Comparison of ENCODE assay signal across 23 cellular contexts in genomic region chr2:240160291-240161086, GRCh38. TPM values are rescaled to one million over a fixed set of nuclear protein-coding genes. Genes with fewer than 3 reads are reported as not detected.
A peak's percentile ranks its signal among the peaks of the same experiment; 100 is the strongest.
DNase-seq lines count a peak whose midpoint lies in the region; ATAC-seq, FAIRE-seq and TF ChIP-seq lines count a peak whose summit lies in the region.
"Had no signal": no experiment of that assay in that cellular context is flagged by ENCODE, and none has a peak within 500 bp of the region (broad histone marks: within the 10 kb centered on the region; RNA-seq: fewer than 3 reads in every experiment).

No MANE protein-coding gene starts in this region.

- no peak for FAIRE-seq in H1 (lab: Jason Lieb, UNC)
- FAIRE-seq: GM12891, GM18507 had no signal

- no peak overlapping the region for H3K4me2 ChIP-seq in H1 (ENCODE audit: insufficient read depth in 1 of 2, low read depth in 2 of 2, low read length in 2 of 2)
- H3K4me2 ChIP-seq: GM23338 had no signal

- no peak overlapping the region for H3K23ac ChIP-seq in H1 (ENCODE audit: insufficient read length)

- no peak overlapping the region for H2AFZ ChIP-seq in H1 (ENCODE audit: low read length)
- H2AFZ ChIP-seq: GM23338 had no signal

- H3K4me1 Mint-ChIP-seq in activated naive CD8-positive, alpha-beta T cell treated with anti-CD3 and anti-CD28 coated beads, Interleukin-2, amount 10 ng/mL, durations not matched to agents 7 days and 5 days: no peaks in the 10 kb centered on the region
- no peaks in the 10 kb centered on the region for H3K4me1 Mint-ChIP-seq in activated naive CD8-positive, alpha-beta T cell treated with anti-CD3 and anti-CD28 coated beads for 36 hours
- peaks cover 8% of the 10 kb centered on the region for H3K4me1 Mint-ChIP-seq in neural crest cell
- H3K4me1 Mint-ChIP-seq: CD8-positive, alpha-beta memory T cell had no signal

- no peaks in the 10 kb centered on the region for H4K20me1 ChIP-seq in H1 (replicated peaks in 1 of 2; ENCODE audit: control insufficient read depth in 1 of 2, insufficient read depth in 2 of 2, low read length in 2 of 2)

- no peaks in the 10 kb centered on the region for H3K36me3 ChIP-seq in H1 (ENCODE audit: control insufficient read depth in 2 of 4, insufficient read depth in 4 of 4, low read length in 3 of 4)
- H3K36me3 ChIP-seq in aorta (ENCODE audit: control insufficient read depth in 1 of 2, insufficient read depth in 2 of 2, low read length in 1 of 2): no peaks in the 10 kb centered on the region
- H3K36me3 ChIP-seq in stomach: no peaks in the 10 kb centered on the region
- H3K36me3 ChIP-seq: SJSA1 had no signal

- peaks cover 3% of the 10 kb centered on the region; the same call in 1 of the 2 replicates for H3K23me2 ChIP-seq in H1 (ENCODE audit: low read depth, low read length)

- POLR2A ChIA-PET in activated naive CD8-positive, alpha-beta T cell treated with anti-CD3 and anti-CD28 coated beads, Interleukin-2, amount 10 ng/mL, durations not matched to agents 7 days and 5 days (lab: Charles Lee): no interaction called here
- POLR2A ChIA-PET in H1 (lab: Charles Lee; ENCODE audit: partially characterized antibody): no interaction called here

- no peak for ATAC-seq in activated naive CD8-positive, alpha-beta T cell treated with anti-CD3 and anti-CD28 coated beads, Interleukin-2, amount 10 ng/mL, durations not matched to agents 7 days and 5 days (ENCODE audit: low read depth)
- ATAC-seq in aorta (ENCODE audit: low FRiP score): no peak
- ATAC-seq: GM23338 had no signal

- no peaks in the 10 kb centered on the region for H3K79me1 ChIP-seq in H1 (ENCODE audit: low read depth, low read length)

- H3K9me3 Mint-ChIP-seq in activated naive CD8-positive, alpha-beta T cell treated with anti-CD3 and anti-CD28 coated beads, Interleukin-2, amount 10 ng/mL, durations not matched to agents 7 days and 5 days: peaks cover 8% of the 10 kb centered on the region
- no peaks in the 10 kb centered on the region for H3K9me3 Mint-ChIP-seq in activated naive CD8-positive, alpha-beta T cell treated with anti-CD3 and anti-CD28 coated beads for 36 hours
- H3K9me3 Mint-ChIP-seq in neural crest cell: no peaks in the 10 kb centered on the region
- H3K9me3 Mint-ChIP-seq: CD8-positive, alpha-beta memory T cell had no signal

- peaks cover 0 to 4% of the 10 kb centered on the region in 2 experiments; a peak in 2 of 4 replicates for H3K9me3 ChIP-seq in H1 (ENCODE audit: insufficient read depth in 2 of 2, low read depth in 1 of 2, low read length in 1 of 2)
- H3K9me3 ChIP-seq in aorta (ENCODE audit: control insufficient read depth, low read length): no peaks in the 10 kb centered on the region
- no peaks in the 10 kb centered on the region for H3K9me3 ChIP-seq in stomach
- H3K9me3 ChIP-seq: SJSA1 had no signal

- H3K14ac ChIP-seq in H1 (ENCODE audit: insufficient read length): no peak overlapping the region

- no peak for TF ChIP-seq EP300 in H1 (IDR thresholded peaks at IDR 0.05; ENCODE audit: borderline replicate concordance in 1 of 2, low read depth in 2 of 2, low read length in 2 of 2)
- no peak for TF ChIP-seq EP300 in stomach (IDR thresholded peaks at IDR 0.05)

- H3K4me3 ChIP-seq in H1 (ENCODE audit: extremely low read depth in 1 of 4, insufficient read depth in 2 of 4, low read depth in 3 of 4, low read length in 4 of 4) (no peak overlapping the region), aorta (ENCODE audit: low read length in 2 of 2) (no peak overlapping the region), stomach (no peak overlapping the region)
- H3K4me3 ChIP-seq: GM23338, SJSA1 had no signal

- DNase-seq in activated naive CD8-positive, alpha-beta T cell treated with anti-CD3 and anti-CD28 coated beads, Interleukin-2, amount 10 ng/mL, durations not matched to agents 7 days and 5 days: peak; percentile 14
- no peak for DNase-seq in activated naive CD8-positive, alpha-beta T cell treated with anti-CD3 and anti-CD28 coated beads for 36 hours
- DNase-seq in H1 (ENCODE audit: low read depth in 1 of 2, low spot score in 2 of 2): no peak
- no peak for DNase-seq in neural crest cell (ENCODE audit: low read depth, low spot score)
- DNase-seq in aorta: peak; percentile 26 to 67
- no peak for DNase-seq in NCI-H1048 (lab: John Stamatoyannopoulos, UW)
- DNase-seq in stomach: no peak
- no peak for DNase-seq in caudate nucleus (lab: John Stamatoyannopoulos, UW)
- DNase-seq: 8988T, GF-D8, KBM-7, NCI-H1436 treated with DMSO at 0.1 percent for 48 hours, NCI-H2081, NCI-H748 treated with DMSO at 0.1 percent for 48 hours, OCI-M1 had no signal

- H2BK120ac ChIP-seq in H1 (replicated peaks; ENCODE audit: low read depth, low read length): no peak overlapping the region

- TF ChIP-seq CTCF in H1 (IDR thresholded peaks at IDR 0.05; ENCODE audit: control extremely low read depth in 1 of 3, insufficient read depth in 1 of 3, low read depth in 1 of 3, low read length in 3 of 3) (no peak), neural crest cell (conservative IDR thresholded peaks at IDR 0.05) (no peak), stomach (IDR thresholded peaks at IDR 0.05) (no peak)

- H3K27ac ChIP-seq in H1 (ENCODE audit: low read depth, low read length) (no peak overlapping the region), aorta (ENCODE audit: low read depth in 1 of 2, low read length in 2 of 2) (no peak overlapping the region), stomach (no peak overlapping the region), caudate nucleus (ENCODE audit: low read depth, low read length) (no peak overlapping the region)
- H3K27ac ChIP-seq: RWPE1, SJSA1 had no signal

- no peak overlapping the region for H2BK15ac ChIP-seq in H1 (ENCODE audit: low read length)

- intact Hi-C loops in aorta (cut with DNase I) (no loop called here), stomach (cut with DNase I; ENCODE audit: low total_unique reads) (no loop called here)

- no peak overlapping the region for H4K91ac ChIP-seq in H1 (replicated peaks; ENCODE audit: insufficient read length, low read length)

- TF ChIP-seq POLR2A in H1 (IDR thresholded peaks at IDR 0.05; ENCODE audit: control extremely low read depth in 1 of 2, low read depth in 2 of 2, low read length in 2 of 2) (no peak), stomach (IDR thresholded peaks at IDR 0.05) (no peak)

- H4K8ac ChIP-seq in H1 (ENCODE audit: extremely low read depth, insufficient read depth, low read length): 0 out of 2 replicates have a peak overlapping the region, but pooled peaks have one; percentile 51

- no peak overlapping the region for H3K9ac ChIP-seq in H1 (replicated peaks in 1 of 4; ENCODE audit: extremely low read depth in 1 of 4, low read depth in 3 of 4, low read length in 3 of 4)

- H3K27ac Mint-ChIP-seq in activated naive CD8-positive, alpha-beta T cell treated with anti-CD3 and anti-CD28 coated beads, Interleukin-2, amount 10 ng/mL, durations not matched to agents 7 days and 5 days: no peak overlapping the region
- H3K27ac Mint-ChIP-seq in activated naive CD8-positive, alpha-beta T cell treated with anti-CD3 and anti-CD28 coated beads for 36 hours: no peak overlapping the region
- peak overlapping the region; percentile 27 for H3K27ac Mint-ChIP-seq in neural crest cell (ENCODE audit: unreplicated experiment)
- H3K27ac Mint-ChIP-seq: GM23338 had no signal

- H4K5ac ChIP-seq in H1 (ENCODE audit: insufficient read length, low read depth, low read length): no peak overlapping the region

- TF ChIP-seq RAD21 in H1 (IDR thresholded peaks at IDR 0.05 in 1 of 2, conservative IDR thresholded peaks at IDR 0.05 in 1 of 2; ENCODE audit: low read depth in 2 of 2, low read length in 2 of 2): no peak

- H3K36me3 Mint-ChIP-seq in activated naive CD8-positive, alpha-beta T cell treated with anti-CD3 and anti-CD28 coated beads, Interleukin-2, amount 10 ng/mL, durations not matched to agents 7 days and 5 days: no peaks in the 10 kb centered on the region
- H3K36me3 Mint-ChIP-seq in activated naive CD8-positive, alpha-beta T cell treated with anti-CD3 and anti-CD28 coated beads for 36 hours: no peaks in the 10 kb centered on the region
- H3K36me3 Mint-ChIP-seq in neural crest cell (ENCODE audit: low read depth): no peaks in the 10 kb centered on the region

- no peak overlapping the region for H2BK20ac ChIP-seq in H1 (ENCODE audit: low read length)

- H2BK5ac ChIP-seq in H1 (ENCODE audit: low read depth, low read length): peak overlapping the region; percentile 26; the same call in 1 of the 2 replicates

- no peak overlapping the region for H3K18ac ChIP-seq in H1 (ENCODE audit: extremely low read depth, low read length)

- 87% methylated on average over 18 of the region's 18 CpGs; no CpG with 5 or more reads in 1 of the 2 experiments for WGBS in H1 (ENCODE audit: extremely low coverage in 1 of 2, insufficient coverage in 1 of 2, insufficient read length in 1 of 2, insufficient replicate concordance in 2 of 2, low coverage in 1 of 2, low lambda C conversion rate in 2 of 2, missing lambda C conversion rate in 1 of 2), 2 experiments
- WGBS in aorta, 2 donors: 90% methylated on average over 18 of the region's 18 CpGs
- 72 to 87% (median 81%) methylated on average over 9 to 18 of the region's 18 CpGs for WGBS in stomach, 5 donors

- no peaks in the 10 kb centered on the region for H3K27me3 Mint-ChIP-seq in activated naive CD8-positive, alpha-beta T cell treated with anti-CD3 and anti-CD28 coated beads, Interleukin-2, amount 10 ng/mL, durations not matched to agents 7 days and 5 days
- no peaks in the 10 kb centered on the region for H3K27me3 Mint-ChIP-seq in activated naive CD8-positive, alpha-beta T cell treated with anti-CD3 and anti-CD28 coated beads for 36 hours
- no peaks in the 10 kb centered on the region for H3K27me3 Mint-ChIP-seq in neural crest cell (ENCODE audit: low read depth)

- H3K79me2 ChIP-seq in H1 (ENCODE audit: control insufficient read depth in 1 of 2, insufficient read depth in 2 of 2, low read length in 2 of 2): no peaks in the 10 kb centered on the region

- H2AK5ac ChIP-seq in H1 (ENCODE audit: low read depth, low read length): no peak overlapping the region

- H3K4me3 Mint-ChIP-seq in activated naive CD8-positive, alpha-beta T cell treated with anti-CD3 and anti-CD28 coated beads, Interleukin-2, amount 10 ng/mL, durations not matched to agents 7 days and 5 days: no peak overlapping the region
- no peak overlapping the region for H3K4me3 Mint-ChIP-seq in activated naive CD8-positive, alpha-beta T cell treated with anti-CD3 and anti-CD28 coated beads for 36 hours
- H3K4me3 Mint-ChIP-seq in neural crest cell: no peak overlapping the region
- H3K4me3 Mint-ChIP-seq: CD8-positive, alpha-beta memory T cell; GM23338 had no signal

- CTCF ChIA-PET in H1 (lab: Charles Lee; ENCODE audit: partially characterized antibody): interaction anchor here (1.6 kb wide), 1 partner anchor 16 kb away, joined by 3 read pairs; no protein-coding TSS in a partner anchor

- no peak overlapping the region for H3K4ac ChIP-seq in H1 (replicated peaks; ENCODE audit: insufficient read length, low read depth, low read length)

- no peaks in the 10 kb centered on the region; a peak in 3 of 7 replicates for H3K27me3 ChIP-seq in H1 (replicated peaks in 1 of 4; ENCODE audit: control insufficient read depth in 3 of 4, extremely low read depth in 1 of 4, insufficient read depth in 3 of 4, low read length in 3 of 4)
- H3K27me3 ChIP-seq in aorta (ENCODE audit: control insufficient read depth in 1 of 2, insufficient read depth in 2 of 2, low read length in 1 of 2): no peaks in the 10 kb centered on the region
- peaks cover 0 to 35% (median under 1%) of the 10 kb centered on the region in 3 donors for H3K27me3 ChIP-seq in stomach

- H3K4me1 ChIP-seq in H1 (replicated peaks in 1 of 4; ENCODE audit: control insufficient read depth in 3 of 4, insufficient read depth in 4 of 4, low read length in 3 of 4) (peaks cover 0 to 9% (median 0%) of the 10 kb centered on the region in 4 experiments; a peak in 2 of 7 replicates), aorta (ENCODE audit: control insufficient read depth in 1 of 2, insufficient read depth in 2 of 2, low read length in 2 of 2) (no peaks in the 10 kb centered on the region), stomach (no peaks in the 10 kb centered on the region)
- H3K4me1 ChIP-seq: SJSA1 had no signal

- H3K56ac ChIP-seq in H1 (replicated peaks; ENCODE audit: insufficient read length, low read depth, low read length): no peak overlapping the region

- no peak overlapping the region for H2BK12ac ChIP-seq in H1 (ENCODE audit: low read depth, low read length)

RNA-seq across cellular contexts. Expression of gene OTOS, which starts 20.0 kb away (rescaled TPM):
- not detected for total RNA-seq in activated naive CD8-positive, alpha-beta T cell treated with anti-CD3 and anti-CD28 coated beads, Interleukin-2, amount 10 ng/mL, durations not matched to agents 7 days and 5 days
- not detected for total RNA-seq in activated naive CD8-positive, alpha-beta T cell treated with anti-CD3 and anti-CD28 coated beads for 36 hours
- total RNA-seq in H1 (2021; fragmentation: NEBNext Ultra II Directional; extraction: Animal tissue kit (Norgen Biotek cat#: 25700)): 0.63 TPM in 1 of 2 replicates, not detected in the other
- polyA plus RNA-seq in H1 (2011; rRNA removed) (0.17 and 0.19 TPM in 2 replicates), aorta (not detected), stomach (not detected)
- not detected for polyA plus RNA-seq in H1 (2011; cell fraction: cytosol; rRNA removed)
- not detected for polyA plus RNA-seq in H1 (2011; cell fraction: nucleus; rRNA removed)
- polyA plus RNA-seq in H1 (2012, experiment 1 of 2): not detected in 4 replicates
- polyA plus RNA-seq in H1 (2012, experiment 2 of 2): 0.92 TPM
- polyA plus RNA-seq in H1 (2013, experiment 1 of 2): 0.28 TPM
- 0.35 TPM for polyA plus RNA-seq in H1 (2013, experiment 2 of 2)
- not detected in 2 replicates for polyA minus RNA-seq in H1 (2011; rRNA and poly(A)+ RNA removed)
- polyA minus RNA-seq in H1 (2011; cell fraction: cytosol; rRNA and poly(A)+ RNA removed): not detected
- not detected for polyA minus RNA-seq in H1 (2011; cell fraction: nucleus; rRNA and poly(A)+ RNA removed)
- total RNA-seq in neural crest cell (not detected in 2 replicates), aorta (not detected), stomach (not detected)
- total RNA-seq: CD8-positive, alpha-beta memory T cell; GM23338; NCI-H460; SJSA1 had no signal
- polyA plus RNA-seq: BJ; CD8-positive, alpha-beta memory T cell had no signal

RNA-seq across cellular contexts. Expression of gene COPS9, which starts 24.4 kb away (rescaled TPM):
- 10 to 100 TPM; 87.1 to 89.5 TPM for total RNA-seq in activated naive CD8-positive, alpha-beta T cell treated with anti-CD3 and anti-CD28 coated beads, Interleukin-2, amount 10 ng/mL, durations not matched to agents 7 days and 5 days
- 100 to 1,000 TPM; 155 to 158 TPM for total RNA-seq in activated naive CD8-positive, alpha-beta T cell treated with anti-CD3 and anti-CD28 coated beads for 36 hours
- total RNA-seq in H1 (2021; fragmentation: NEBNext Ultra II Directional; extraction: Animal tissue kit (Norgen Biotek cat#: 25700)): 143 and 154 TPM in 2 replicates
- 234 and 306 TPM in 2 replicates for polyA plus RNA-seq in H1 (2011; rRNA removed)
- polyA plus RNA-seq in H1 (2011; cell fraction: cytosol; rRNA removed): 237 TPM
- polyA plus RNA-seq in H1 (2011; cell fraction: nucleus; rRNA removed): 222 TPM
- polyA plus RNA-seq in H1 (2012, experiment 1 of 2): 208 to 299 TPM (median 271 TPM) in 4 replicates
- 793 TPM for polyA plus RNA-seq in H1 (2012, experiment 2 of 2)
- 262 TPM for polyA plus RNA-seq in H1 (2013, experiment 1 of 2)
- 274 TPM for polyA plus RNA-seq in H1 (2013, experiment 2 of 2)
- 13.5 and 13.9 TPM in 2 replicates for polyA minus RNA-seq in H1 (2011; rRNA and poly(A)+ RNA removed)
- 35.4 TPM for polyA minus RNA-seq in H1 (2011; cell fraction: cytosol; rRNA and poly(A)+ RNA removed)
- polyA minus RNA-seq in H1 (2011; cell fraction: nucleus; rRNA and poly(A)+ RNA removed): 19.7 TPM
- 138 and 143 TPM in 2 replicates for total RNA-seq in neural crest cell
- total RNA-seq in aorta: 10 to 100 TPM; 83.7 to 94.0 TPM
- 100 to 1,000 TPM; 415 to 787 TPM for polyA plus RNA-seq in aorta
- 100 to 1,000 TPM in 2 of 5 donors, 10 to 100 TPM in 3; 40.6 to 168 (median 80.9) TPM for total RNA-seq in stomach
- polyA plus RNA-seq in stomach: 100 to 1,000 TPM; 328 to 582 (median 573) TPM

Comparison
In these comparisons a context has a peak if more than half of its experiments do, and no peak if none do; other contexts are left out.
1. DNase-seq: peak in activated naive CD8-positive, alpha-beta T cell treated with anti-CD3 and anti-CD28 coated beads, Interleukin-2, amount 10 ng/mL, durations not matched to agents 7 days and 5 days (single experiment) and aorta (2 of 2); none in activated naive CD8-positive, alpha-beta T cell treated with anti-CD3 and anti-CD28 coated beads for 36 hours (single experiment), H1 (0 of 2), neural crest cell (single experiment), NCI-H1048 (single experiment), stomach (single experiment) and caudate nucleus (0 of 61).